9 cellular contexts compared by ENCODE assay signal in genomic region chr1:6580588-6581270, GRCh38. TPM values are rescaled to one million over a fixed set of nuclear protein-coding genes. Genes with fewer than 3 reads are reported as not detected.
DNase-seq lines count a peak whose midpoint lies in the region; TF ChIP-seq lines count a peak whose summit lies in the region.
"Had no signal": no experiment of that assay in that cellular context is flagged by ENCODE, and none has a peak within 500 bp of the region (broad histone marks: within the 10 kb centered on the region; RNA-seq: fewer than 3 reads in every experiment).

No MANE protein-coding gene starts in this region.

- no peaks in the 10 kb centered on the region for H3K9me3 ChIP-seq in mesodermal cell (ENCODE audit: control insufficient read depth, low read length)

- peaks cover 20% of the 10 kb centered on the region for H3K4me1 ChIP-seq in mesodermal cell (ENCODE audit: control insufficient read depth, insufficient read depth, low read length, poor library complexity, severe bottlenecking)

- peaks cover 39% of the 10 kb centered on the region for H3K36me3 Mint-ChIP-seq in Calu3 (ENCODE audit: insufficient read depth, unreplicated experiment)

- intact Hi-C loops in Calu3 (cut with micrococcal nuclease; ENCODE audit: unreplicated experiment): no loop called here

- no peaks in the 10 kb centered on the region for H3K27me3 Mint-ChIP-seq in Calu3 (ENCODE audit: unreplicated experiment)

- 50 to 53% methylated on average over 13 to 17 of the region's 17 CpGs for WGBS in mesodermal cell (ENCODE audit: insufficient coverage in 2 of 2), 2 experiments

- H3K9me3 Mint-ChIP-seq in Calu3 (ENCODE audit: low read depth, unreplicated experiment): no peaks in the 10 kb centered on the region

- no peak for TF ChIP-seq CTCF in Calu3 (IDR thresholded peaks at IDR 0.05; ENCODE audit: unreplicated experiment)
- peak; percentile 18 for TF ChIP-seq CTCF in choroid plexus epithelial cell (conservative IDR thresholded peaks at IDR 0.05; ENCODE audit: low read depth, low read length)

- CTCF ChIA-PET in Calu3 (lab: Charles Lee): interaction anchor here (0.6 to 1.6 kb wide), 2 partner anchors 19 to 21 kb away, joined by 3 to 4 read pairs; no protein-coding TSS in a partner anchor

- H3K36me3 ChIP-seq in mesodermal cell (ENCODE audit: control insufficient read depth, insufficient read depth, low read length): peaks cover 11% of the 10 kb centered on the region

- no peak for DNase-seq in Calu3
- DNase-seq in NAMALWA (ENCODE audit: low spot score): peak; percentile 68
- no peak for DNase-seq in choroid plexus epithelial cell (ENCODE audit: low read depth)
- no peak for DNase-seq in NCI-H1092 (lab: John Stamatoyannopoulos, UW)
- DNase-seq in hippocampal formation (lab: John Stamatoyannopoulos, UW): no peak
- DNase-seq in activated CD4-positive, alpha-beta T cell treated with anti-CD3 and anti-CD28 coated beads for 4 hours: no peak
- no peak for DNase-seq in NCI-H1105 treated with DMSO at 0.1 percent for 48 hours (lab: John Stamatoyannopoulos, UW)

- peaks cover 9% of the 10 kb centered on the region for H3K4me1 Mint-ChIP-seq in Calu3 (ENCODE audit: low read depth, unreplicated experiment)

- H3K4me3 ChIP-seq in choroid plexus epithelial cell (ENCODE audit: low read depth, low read length) (peak overlapping the region; percentile 93), mesodermal cell (ENCODE audit: extremely low read depth, insufficient read depth, low read length, poor library complexity, severe bottlenecking) (peak overlapping the region; percentile 90)

- H3K4me3 Mint-ChIP-seq in Calu3 (ENCODE audit: low read depth, unreplicated experiment): peak overlapping the region; percentile 96

- peak overlapping the region; percentile 49 for H3K27ac ChIP-seq in mesodermal cell (ENCODE audit: low read depth, low read length, severe bottlenecking)

- peak overlapping the region; percentile 92 for H3K27ac Mint-ChIP-seq in Calu3 (ENCODE audit: unreplicated experiment)

- no TSS peak for BruUV-seq in Calu3 (replicated peaks; lab: Mats Ljungman, UMichigan)

RNA-seq across cellular contexts. Expression of gene ZBTB48, which starts 0.9 kb away (rescaled TPM):
- total RNA-seq in Calu3 (2022): 24.4 and 25.2 TPM in 2 replicates
- polyA plus RNA-seq in mesodermal cell (2013, experiment 1 of 2): 20.0 TPM
- 18.6 TPM for polyA plus RNA-seq in mesodermal cell (2013, experiment 2 of 2)

RNA-seq across cellular contexts. Expression of gene KLHL21, which starts 21.9 kb away (rescaled TPM):
- total RNA-seq in Calu3 (2022): 21.8 and 23.5 TPM in 2 replicates
- 7.8 TPM for polyA plus RNA-seq in mesodermal cell (2013, experiment 1 of 2)
- polyA plus RNA-seq in mesodermal cell (2013, experiment 2 of 2): 7.7 TPM

RNA-seq across cellular contexts. Expression of gene TAS1R1, which starts 25.6 kb away (rescaled TPM):
- not detected in 2 replicates for total RNA-seq in Calu3 (2022)
- polyA plus RNA-seq in mesodermal cell (2013, experiment 1 of 2): not detected
- 0.15 TPM for polyA plus RNA-seq in mesodermal cell (2013, experiment 2 of 2)
- total RNA-seq: RPMI7951 had no signal

RNA-seq across cellular contexts. Expression of gene NOL9, which starts 26.4 kb away (rescaled TPM):
- total RNA-seq in Calu3 (2022): 27.2 and 30.4 TPM in 2 replicates
- polyA plus RNA-seq in mesodermal cell (2013, experiment 1 of 2): 10.1 TPM
- 10.1 TPM for polyA plus RNA-seq in mesodermal cell (2013, experiment 2 of 2)

RNA-seq across cellular contexts. Expression of gene PHF13, which starts 32.8 kb away (rescaled TPM):
- total RNA-seq in Calu3 (2022): 14.2 and 14.5 TPM in 2 replicates
- polyA plus RNA-seq in mesodermal cell (2013, experiment 1 of 2): 26.7 TPM
- polyA plus RNA-seq in mesodermal cell (2013, experiment 2 of 2): 22.6 TPM
